In genomic region chr16:88691924-88692560, GRCh38 we compare ENCODE assay signal across 12 cellular contexts.
DNase-seq lines count a peak whose midpoint lies in the region; ATAC-seq lines count a peak whose summit lies in the region.
"Had no signal": no experiment of that assay in that cellular context is flagged by ENCODE, and none has a peak within 500 bp of the region (broad histone marks: within the 10 kb centered on the region; RNA-seq: fewer than 3 reads in every experiment).

No MANE protein-coding gene starts in this region.

- peak overlapping the region; percentile 72 for H3K4me3 Mint-ChIP-seq in T-helper 1 cell treated with Interleukin-12 subunit alpha and Interleukin-12 subunit beta and Interleukin-4 antibody, amounts not matched to agents 30 μg/mL and 1 μg/mL, for 36 hours
- H3K4me3 Mint-ChIP-seq in dendritic cell treated with granulocyte-macrophage colony-stimulating factor and Interleukin-4, amounts not matched to agents 40 ng/mL and 50 ng/mL, for 4 days = peak overlapping the region; percentile 17

- no peaks in the 10 kb centered on the region for H3K27me3 Mint-ChIP-seq in T-helper 1 cell treated with Interleukin-12 subunit alpha and Interleukin-12 subunit beta and Interleukin-4 antibody, amounts not matched to agents 30 μg/mL and 1 μg/mL, for 36 hours (ENCODE audit: low read depth)
- peaks cover 9% of the 10 kb centered on the region for H3K27me3 Mint-ChIP-seq in dendritic cell treated with granulocyte-macrophage colony-stimulating factor and Interleukin-4, amounts not matched to agents 40 ng/mL and 50 ng/mL, for 4 days

- intact Hi-C loops in dendritic cell treated with granulocyte-macrophage colony-stimulating factor and Interleukin-4, amounts not matched to agents 40 ng/mL and 50 ng/mL, for 4 days (cut with micrococcal nuclease) = no loop called here

- peaks cover 5% of the 10 kb centered on the region for H3K36me3 Mint-ChIP-seq in T-helper 1 cell treated with Interleukin-12 subunit alpha and Interleukin-12 subunit beta and Interleukin-4 antibody, amounts not matched to agents 30 μg/mL and 1 μg/mL, for 36 hours (ENCODE audit: low read depth)
- H3K36me3 Mint-ChIP-seq in dendritic cell treated with granulocyte-macrophage colony-stimulating factor and Interleukin-4, amounts not matched to agents 40 ng/mL and 50 ng/mL, for 4 days (ENCODE audit: low read depth) = peaks cover 31% of the 10 kb centered on the region

- H3K9me3 Mint-ChIP-seq in T-helper 1 cell treated with Interleukin-12 subunit alpha and Interleukin-12 subunit beta and Interleukin-4 antibody, amounts not matched to agents 30 μg/mL and 1 μg/mL, for 36 hours = no peaks in the 10 kb centered on the region
- H3K9me3 Mint-ChIP-seq in dendritic cell treated with granulocyte-macrophage colony-stimulating factor and Interleukin-4, amounts not matched to agents 40 ng/mL and 50 ng/mL, for 4 days = no peaks in the 10 kb centered on the region

- no peak for DNase-seq in activated CD4-positive, CD25-positive, alpha-beta regulatory T cell (lab: John Stamatoyannopoulos, UW)
- peak; percentile 48 for DNase-seq in stimulated activated CD8-positive, alpha-beta memory T cell treated with anti-CD3 and anti-CD28 coated beads, Interleukin-4, amount 100 ng/mL, for 48 hours
- no peak for DNase-seq in SW480 (ENCODE audit: low spot score)
- DNase-seq: 8988T, foreskin melanocyte, HCEC 1CT, NCI-H1105 had no signal

- peak overlapping the region; percentile 84 for H3K27ac Mint-ChIP-seq in T-helper 1 cell treated with Interleukin-12 subunit alpha and Interleukin-12 subunit beta and Interleukin-4 antibody, amounts not matched to agents 30 μg/mL and 1 μg/mL, for 36 hours
- H3K27ac Mint-ChIP-seq in dendritic cell treated with granulocyte-macrophage colony-stimulating factor and Interleukin-4, amounts not matched to agents 40 ng/mL and 50 ng/mL, for 4 days = peak overlapping the region; percentile 54

- peak; percentile 42 to 56 for ATAC-seq in activated CD4-positive, CD25-positive, alpha-beta regulatory T cell treated with anti-CD3 and anti-CD28 coated beads, Interleukin-2, amount 50 U/mL, for 24 hours
- no peak for ATAC-seq in GM18867 (IDR thresholded peaks at IDR 0.05; ENCODE audit: unreplicated experiment)
- ATAC-seq in HG02938 (IDR thresholded peaks at IDR 0.05; ENCODE audit: unreplicated experiment) = no peak

- peaks cover 31% of the 10 kb centered on the region for H3K4me1 Mint-ChIP-seq in T-helper 1 cell treated with Interleukin-12 subunit alpha and Interleukin-12 subunit beta and Interleukin-4 antibody, amounts not matched to agents 30 μg/mL and 1 μg/mL, for 36 hours (ENCODE audit: low read depth)
- peaks cover 90% of the 10 kb centered on the region for H3K4me1 Mint-ChIP-seq in dendritic cell treated with granulocyte-macrophage colony-stimulating factor and Interleukin-4, amounts not matched to agents 40 ng/mL and 50 ng/mL, for 4 days (ENCODE audit: low read depth)

Comparison
In these comparisons a context has a peak if more than half of its experiments do, and no peak if none do; other contexts are left out.
1. ATAC-seq: peak in activated CD4-positive, CD25-positive, alpha-beta regulatory T cell treated with anti-CD3 and anti-CD28 coated beads, Interleukin-2, amount 50 U/mL, for 24 hours (2 of 2); none in GM18867 (single experiment) and HG02938 (single experiment).